ENCODE assay signal across 1 cellular context in the genomic region with DNA sequence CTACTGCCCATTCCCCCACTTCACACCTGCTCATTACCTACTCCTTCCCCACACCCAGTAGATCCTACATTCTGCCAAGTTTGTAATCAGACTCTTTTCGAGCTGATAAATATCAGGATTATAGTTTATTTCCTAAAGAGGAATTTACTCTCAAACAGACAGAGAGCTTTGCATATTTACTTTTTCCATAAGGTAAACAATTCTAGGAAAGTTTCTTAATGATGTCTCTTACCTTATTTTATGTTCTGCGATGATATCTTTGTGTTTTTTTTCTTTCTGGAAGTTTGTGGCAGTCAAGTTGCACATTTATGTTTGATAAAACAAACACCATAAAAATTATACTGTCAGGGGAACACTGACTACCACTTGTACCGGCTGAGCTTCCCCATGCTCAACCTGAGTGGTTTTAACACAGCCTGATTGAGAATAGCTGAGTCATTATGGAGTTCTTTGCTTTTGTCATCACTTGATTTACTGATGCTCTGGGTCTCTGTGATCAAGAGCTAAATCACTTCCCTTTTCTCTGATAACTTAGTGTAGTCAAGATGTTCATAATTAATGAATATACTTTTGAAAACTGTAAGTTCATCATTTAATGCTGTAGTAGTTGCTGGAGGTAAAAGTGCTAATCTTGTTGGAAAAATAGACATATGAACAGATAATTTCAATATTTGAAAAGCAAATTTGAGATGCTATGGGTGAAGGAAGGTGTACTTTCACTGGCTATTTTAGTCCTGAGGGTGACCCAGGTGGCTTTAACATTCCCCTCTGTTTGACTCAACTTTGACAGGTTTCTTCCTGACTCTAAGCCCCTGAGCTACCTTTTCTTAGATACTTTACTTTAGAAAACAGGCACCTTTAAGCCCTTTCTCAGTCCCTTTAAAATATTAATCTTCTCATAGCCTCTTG.
TF ChIP-seq lines count a peak whose summit lies in the region.

No MANE protein-coding gene starts in this region.

TF ChIP-seq in SK-N-SH, 30 proteins besides CTCF, POLR2A, EP300 and RAD21 (continued from another document):
- TF ChIP-seq, protein P1, sequence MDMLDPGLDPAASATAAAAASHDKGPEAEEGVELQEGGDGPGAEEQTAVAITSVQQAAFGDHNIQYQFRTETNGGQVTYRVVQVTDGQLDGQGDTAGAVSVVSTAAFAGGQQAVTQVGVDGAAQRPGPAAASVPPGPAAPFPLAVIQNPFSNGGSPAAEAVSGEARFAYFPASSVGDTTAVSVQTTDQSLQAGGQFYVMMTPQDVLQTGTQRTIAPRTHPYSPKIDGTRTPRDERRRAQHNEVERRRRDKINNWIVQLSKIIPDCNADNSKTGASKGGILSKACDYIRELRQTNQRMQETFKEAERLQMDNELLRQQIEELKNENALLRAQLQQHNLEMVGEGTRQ (IDR thresholded peaks at IDR 0.05; ENCODE audit: borderline replicate concordance, low read depth, low read length): no peak
